ENCODE assay signal across 22 cellular contexts in the genomic region with DNA sequence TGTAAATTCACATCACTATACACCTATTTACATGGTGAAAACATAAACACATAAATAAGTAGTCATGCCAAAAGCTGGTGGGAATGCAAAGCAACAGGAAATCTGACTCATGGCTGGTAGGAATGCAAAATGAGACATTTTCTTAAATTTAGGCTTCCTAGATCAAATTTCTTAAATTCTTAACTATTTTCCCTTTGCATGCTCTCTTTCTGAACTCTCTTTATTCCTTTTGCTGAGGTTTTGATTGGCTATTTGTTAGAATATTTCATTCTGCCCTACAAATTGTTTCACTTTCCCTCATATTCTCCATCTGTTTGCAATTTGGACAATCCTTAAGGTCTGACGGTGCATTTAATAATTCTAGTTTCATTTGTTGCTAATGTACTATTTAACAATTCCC.
DNase-seq lines count a peak whose midpoint lies in the region; FAIRE-seq and TF ChIP-seq lines count a peak whose summit lies in the region.
"Had no signal": no experiment of that assay in that cellular context is flagged by ENCODE, and none has a peak within 500 bp of the region (broad histone marks: within the 10 kb centered on the region; RNA-seq: fewer than 3 reads in every experiment).

No MANE protein-coding gene starts in this region.

- H3K4me1 Mint-ChIP-seq in astrocyte (ENCODE audit: low read depth, unreplicated experiment) (peaks cover 15% of the 10 kb centered on the region), progenitor cell of endocrine pancreas (ENCODE audit: low read depth) (peaks cover 9% of the 10 kb centered on the region)
- H3K4me1 Mint-ChIP-seq: activated CD4-positive, alpha-beta T cell treated with anti-CD3 and anti-CD28 coated beads, Interleukin-2, amount 10 ng/mL, durations not matched to agents 7 days and 5 days; brain had no signal

- no peak overlapping the region for H3K27ac ChIP-seq in astrocyte (ENCODE audit: low read depth, low read length)
- H3K27ac ChIP-seq: C4-2B, dorsolateral prefrontal cortex, esophagus squamous epithelium, KMS-11, thoracic aorta had no signal

- no peak overlapping the region for H2AFZ ChIP-seq in astrocyte (ENCODE audit: low read depth, low read length)

- FAIRE-seq in astrocyte (lab: Jason Lieb, UNC): no peak
- FAIRE-seq: H54, RCC 7860, small intestine had no signal

- no peak overlapping the region for H3K9ac ChIP-seq in astrocyte (ENCODE audit: low read length)
- H3K9ac ChIP-seq: KMS-11 had no signal

- H3K4me3 Mint-ChIP-seq in astrocyte (ENCODE audit: unreplicated experiment) (no peak overlapping the region), progenitor cell of endocrine pancreas (ENCODE audit: low read depth) (no peak overlapping the region)
- H3K4me3 Mint-ChIP-seq: activated CD4-positive, alpha-beta T cell treated with anti-CD3 and anti-CD28 coated beads, Interleukin-2, amount 10 ng/mL, durations not matched to agents 7 days and 5 days; brain had no signal

- H3K79me2 ChIP-seq in astrocyte (ENCODE audit: insufficient read depth, low read length): no peaks in the 10 kb centered on the region

- H3K27ac Mint-ChIP-seq in astrocyte (ENCODE audit: unreplicated experiment) (no peak overlapping the region), progenitor cell of endocrine pancreas (no peak overlapping the region)
- H3K27ac Mint-ChIP-seq: activated CD4-positive, alpha-beta T cell treated with anti-CD3 and anti-CD28 coated beads, Interleukin-2, amount 10 ng/mL, durations not matched to agents 7 days and 5 days; brain had no signal

- H3K36me3 ChIP-seq in astrocyte (ENCODE audit: insufficient read depth, low read length): no peaks in the 10 kb centered on the region
- H3K36me3 ChIP-seq: esophagus squamous epithelium, thoracic aorta had no signal

- intact Hi-C loops in posterior vena cava (cut with DNase I): no loop called here

- H3K27me3 Mint-ChIP-seq in astrocyte (ENCODE audit: low read depth, unreplicated experiment) (no peaks in the 10 kb centered on the region), progenitor cell of endocrine pancreas (no peaks in the 10 kb centered on the region)
- H3K27me3 Mint-ChIP-seq: activated CD4-positive, alpha-beta T cell treated with anti-CD3 and anti-CD28 coated beads, Interleukin-2, amount 10 ng/mL, durations not matched to agents 7 days and 5 days had no signal

- no peaks in the 10 kb centered on the region for H4K20me1 ChIP-seq in astrocyte (ENCODE audit: insufficient read depth, low read length)

- H3K4me3 ChIP-seq in astrocyte (ENCODE audit: insufficient read depth, low read depth, low read length): no peak overlapping the region
- no peak overlapping the region for H3K4me3 ChIP-seq in fibroblast of the aortic adventitia (ENCODE audit: low read depth, low read length)
- H3K4me3 ChIP-seq: dorsolateral prefrontal cortex, esophagus squamous epithelium, mucosa of descending colon, thoracic aorta had no signal

- H3K4me2 ChIP-seq in astrocyte (ENCODE audit: low read length): peak overlapping the region; percentile 47
- H3K4me2 ChIP-seq: KMS-11 had no signal

- H3K27me3 ChIP-seq in astrocyte (ENCODE audit: insufficient read depth, low read length): no peaks in the 10 kb centered on the region
- H3K27me3 ChIP-seq: esophagus squamous epithelium had no signal

- DNase-seq in HCEC 1CT (peak; percentile 84), astrocyte (ENCODE audit: low read depth) (peak; percentile 5), fibroblast of the aortic adventitia (ENCODE audit: low read depth) (peak; percentile 15), smooth muscle cell of the brain vasculature (ENCODE audit: low read depth, low spot score) (peak; percentile 7), posterior vena cava (ENCODE audit: low spot score) (no peak), MV-4-11 (lab: John Stamatoyannopoulos, UW) (no peak), progenitor cell of endocrine pancreas (ENCODE audit: low spot score, unreplicated experiment) (no peak)
- DNase-seq: activated CD4-positive, alpha-beta T cell treated with anti-CD3 and anti-CD28 coated beads, Interleukin-2, amount 10 ng/mL, durations not matched to agents 7 days and 5 days; activated naive CD4-positive, alpha-beta T cell treated with Interleukin-2 at 50 U/mL for 16 hours; DMS 273 treated with DMSO at 0.1 percent for 48 hours; dorsolateral prefrontal cortex; esophagus squamous epithelium; left cardiac atrium; mucosa of descending colon; NCI-H748 treated with DMSO at 0.1 percent for 48 hours; small intestine had no signal

- TF ChIP-seq CTCF in astrocyte (IDR thresholded peaks at IDR 0.05; ENCODE audit: insufficient read depth, low read depth, low read length): no peak
- no peak for TF ChIP-seq CTCF in fibroblast of the aortic adventitia (IDR thresholded peaks at IDR 0.05; ENCODE audit: insufficient read depth, low read length)
- TF ChIP-seq CTCF in progenitor cell of endocrine pancreas (IDR thresholded peaks at IDR 0.05; ENCODE audit: unreplicated experiment): no peak

- H3K36me3 Mint-ChIP-seq in astrocyte (ENCODE audit: low read depth, unreplicated experiment) (no peaks in the 10 kb centered on the region), progenitor cell of endocrine pancreas (ENCODE audit: insufficient read depth) (no peaks in the 10 kb centered on the region)
- H3K36me3 Mint-ChIP-seq: brain had no signal

- no peaks in the 10 kb centered on the region for H3K9me3 ChIP-seq in astrocyte (ENCODE audit: insufficient read depth, low read depth, low read length)
- H3K9me3 ChIP-seq: esophagus squamous epithelium, mucosa of descending colon, thoracic aorta had no signal

- H3K4me1 ChIP-seq in astrocyte (ENCODE audit: insufficient read depth, low read length): no peaks in the 10 kb centered on the region
- H3K4me1 ChIP-seq: esophagus squamous epithelium had no signal

- H3K9me3 Mint-ChIP-seq in astrocyte (ENCODE audit: unreplicated experiment) (no peaks in the 10 kb centered on the region), progenitor cell of endocrine pancreas (ENCODE audit: low read depth) (no peaks in the 10 kb centered on the region)
- H3K9me3 Mint-ChIP-seq: activated CD4-positive, alpha-beta T cell treated with anti-CD3 and anti-CD28 coated beads, Interleukin-2, amount 10 ng/mL, durations not matched to agents 7 days and 5 days; brain had no signal

Comparison
In these comparisons a context has a peak if more than half of its experiments do, and no peak if none do; other contexts are left out.
1. DNase-seq: peak in HCEC 1CT (single experiment), astrocyte (single experiment), fibroblast of the aortic adventitia (single experiment) and smooth muscle cell of the brain vasculature (single experiment); none in posterior vena cava (single experiment), MV-4-11 (single experiment) and progenitor cell of endocrine pancreas (single experiment).